Comparison of ENCODE assay signal across 8 cellular contexts in genomic region chr1:40040511-40041465, GRCh38. TPM values are rescaled to one million over a fixed set of nuclear protein-coding genes. Genes with fewer than 3 reads are reported as not detected.
DNase-seq lines count a peak whose midpoint lies in the region; ATAC-seq, FAIRE-seq and TF ChIP-seq lines count a peak whose summit lies in the region.

Gene CAP1, plus strand, starts transcription at chr1:40040729. Its CDS starts 18,618 bp downstream, at chr1:40059347.

- H3K27me3 ChIP-seq in HepG2 (ENCODE audit: control insufficient read depth in 1 of 2, insufficient read depth in 2 of 2, low read length in 2 of 2), result no peaks in the 10 kb centered on the region; a peak in 1 of 5 replicates

- peak; percentile 68 for FAIRE-seq in HepG2 (lab: Jason Lieb, UNC)

- H3K79me2 ChIP-seq in HepG2 (ENCODE audit: insufficient read depth, low read length), result peaks cover 50% of the 10 kb centered on the region

- TF ChIP-seq EP300 in HepG2 (IDR thresholded peaks at IDR 0.05; ENCODE audit: low read depth in 2 of 2, low read length in 2 of 2) (0 out of 4 replicates have a peak, but pooled peaks of 1 of the 2 experiments have one; percentile 3), HepG2 (CRISPR knock-in tag; IDR thresholded peaks at IDR 0.05; ENCODE audit: borderline replicate concordance) (no peak)

- H3K9ac ChIP-seq in HepG2 (ENCODE audit: insufficient read depth, low read depth, low read length), result peak within 1 kb of the TSS; percentile 98

- BruUV-seq in HepG2 (replicated peaks; lab: Mats Ljungman, UMichigan), result TSS peak; percentile 80

- H2AFZ ChIP-seq in HepG2 (ENCODE audit: low read length), result no peak within 1 kb of the TSS

- CTCF ChIA-PET in HepG2 (lab: Yijun Ruan, JAX; ENCODE audit: low intra/inter-chr PET ratio, low total read pairs), result no interaction called here

- peak within 1 kb of the TSS; percentile 88 to 95 (median 92) for H3K4me3 ChIP-seq in HepG2 (replicated peaks in 1 of 3; ENCODE audit: insufficient read depth in 1 of 3, low read depth in 2 of 3, low read length in 3 of 3)

- intact Hi-C loops in HepG2 (cut with micrococcal nuclease; ENCODE audit: unreplicated experiment), result loop anchor here (2.0 kb wide), 1 partner anchor 16 kb away; no protein-coding TSS in a partner anchor

- POLR2A ChIA-PET in HepG2 (lab: Yijun Ruan, JAX), result interaction anchor here (0.7 to 1.6 kb wide), 8 partner anchors 9 to 858 kb away, joined by 3 to 8 read pairs (median 3); partner anchors contain the start of genes MYCL and ZMPSTE24

- H3K4me1 ChIP-seq in HepG2 (ENCODE audit: insufficient read depth, low read length), result peaks cover 42% of the 10 kb centered on the region

- peak within 1 kb of the TSS; percentile 94 for H3K27ac ChIP-seq in HepG2 (ENCODE audit: extremely low read length, insufficient read depth, low read length)

- DNase-seq in C1 segment of cervical spinal cord (lab: John Stamatoyannopoulos, UW) (peak; percentile 63 to 99 (median 97)), NCI-H748 treated with DMSO at 0.1 percent for 48 hours (lab: John Stamatoyannopoulos, UW) (peak; percentile 100), dermis blood vessel endothelial cell (peak; percentile 99), HepG2 (ENCODE audit: low spot score) (peak; percentile 94)
- DNase-seq in activated CD4-positive, alpha-beta T cell treated with anti-CD3 and anti-CD28 coated beads, Interleukin-2, amount 50 U/mL, for 48 hours, result peak; percentile 100
- peak; percentile 100 for DNase-seq in stimulated activated CD4-positive, alpha-beta T cell treated with anti-CD3 and anti-CD28 coated beads, Interleukin-4, amount 100 ng/mL, for 24 hours

- ATAC-seq in GM19372 (IDR thresholded peaks at IDR 0.05; ENCODE audit: low read depth, unreplicated experiment) (peak; percentile 81), HG03558 (IDR thresholded peaks at IDR 0.05; ENCODE audit: extremely low read depth, unreplicated experiment) (peak; percentile 62), HepG2 (peak; percentile 92)

- TF ChIP-seq POLR2A in HepG2 (IDR thresholded peaks at IDR 0.05; ENCODE audit: insufficient read depth in 1 of 2, low read depth in 2 of 2, low read length in 2 of 2), result peak; percentile 57 to 87

- in situ Hi-C loops in HepG2 (cut with HindIII; ENCODE audit: extremely low pct_ligation_motif_present, low pct_unique_long_range_greater_than_20kb), result no loop called here

- 0 out of 2 replicates have a peak, but pooled peaks cover 16% of the 10 kb centered on the region for H4K20me1 ChIP-seq in HepG2 (ENCODE audit: insufficient read depth, low read length)

- peaks cover 0 to 3% of the 10 kb centered on the region in 2 experiments; a peak in 1 of 5 replicates for H3K36me3 ChIP-seq in HepG2 (replicated peaks in 1 of 2; ENCODE audit: control insufficient read depth in 1 of 2, insufficient read depth in 2 of 2, low read length in 2 of 2)

- WGBS in HepG2 (ENCODE audit: low lambda C conversion rate), result 3% methylated on average over 13 of the region's 65 CpGs

- no peak for TF ChIP-seq CTCF in HepG2 (CRISPR knock-in tag; IDR thresholded peaks at IDR 0.05)

- H3K4me2 ChIP-seq in HepG2 (ENCODE audit: low read depth, low read length), result peak within 1 kb of the TSS; percentile 89

- H3K9me3 ChIP-seq in HepG2 (ENCODE audit: low read length), result no peaks in the 10 kb centered on the region

- TF ChIP-seq RAD21 in HepG2 (CRISPR knock-in tag; IDR thresholded peaks at IDR 0.05), result 0 out of 2 replicates have a peak, but pooled peaks have one; percentile 9

TF ChIP-seq in HepG2, 621 proteins besides CTCF, POLR2A, EP300 and RAD21 (continues in another document):
- TF ChIP-seq ZNF138 (CRISPR knock-in tag; IDR thresholded peaks at IDR 0.05; ENCODE audit: low read depth) (no peak; the same call in 1 of the 2 replicates), PITX1 (CRISPR knock-in tag; IDR thresholded peaks at IDR 0.05) (no peak; the same call in 1 of the 2 replicates), ZNF614 (CRISPR knock-in tag; IDR thresholded peaks at IDR 0.05; ENCODE audit: borderline replicate concordance) (no peak), FOXA3 (CRISPR knock-in tag; IDR thresholded peaks at IDR 0.05) (0 out of 2 replicates have a peak, but pooled peaks have one; percentile 19), ZNF646 (CRISPR knock-in tag; IDR thresholded peaks at IDR 0.05) (no peak), ZEB1 (IDR thresholded peaks at IDR 0.05; ENCODE audit: insufficient replicate concordance, low read depth) (no peak), CEBPG (CRISPR knock-in tag; IDR thresholded peaks at IDR 0.05) (peak; percentile 24), TIGD3 (CRISPR knock-in tag; IDR thresholded peaks at IDR 0.05; ENCODE audit: borderline replicate concordance) (0 out of 2 replicates have a peak, but pooled peaks have one; percentile 14)

RNA-seq across cellular contexts. Expression of gene CAP1, which starts in this region (rescaled TPM):
- total RNA-seq in dermis blood vessel endothelial cell (430 and 574 TPM in 2 replicates), HepG2 (2016; rRNA removed; fragmentation: Illumina TruSeq; extraction: Trizol) (174 and 228 TPM in 2 replicates)
- total RNA-seq in HepG2 (2016; cell fraction: cytosol; rRNA removed; fragmentation: Illumina TruSeq; extraction: Trizol; ENCODE audit: low read depth), result 20.2 and 22.6 TPM in 2 replicates
- 168 and 225 TPM in 2 replicates for total RNA-seq in HepG2 (2016; cell fraction: insoluble cytoplasmic fraction; rRNA removed; fragmentation: Illumina TruSeq; extraction: Trizol)
- 60.4 and 63.8 TPM in 2 replicates for total RNA-seq in HepG2 (2016; cell fraction: membrane; rRNA removed; fragmentation: Illumina TruSeq; extraction: Trizol)
- total RNA-seq in HepG2 (2016; cell fraction: nucleus; rRNA removed; fragmentation: Illumina TruSeq; extraction: Trizol), result 78.4 and 78.5 TPM in 2 replicates
- polyA plus RNA-seq in HepG2 (2011; rRNA removed), result 166 and 195 TPM in 2 replicates
- 133 and 166 TPM in 2 replicates for polyA plus RNA-seq in HepG2 (2011; cell fraction: cytosol; rRNA removed)
- 60.0 and 61.0 TPM in 2 replicates for polyA plus RNA-seq in HepG2 (2011; cell fraction: nucleus; rRNA removed)
- polyA plus RNA-seq in HepG2 (2012), result 141 and 150 TPM in 2 replicates
- polyA plus RNA-seq in HepG2 (2016; cell fraction: cytosol; fragmentation: Illumina TruSeq; extraction: Trizol; ENCODE audit: low read depth), result 19.7 and 20.6 TPM in 2 replicates
- polyA plus RNA-seq in HepG2 (2016; cell fraction: insoluble cytoplasmic fraction; fragmentation: Illumina TruSeq; extraction: Trizol; ENCODE audit: low read depth), result 216 and 228 TPM in 2 replicates
- 43.3 and 46.3 TPM in 2 replicates for polyA plus RNA-seq in HepG2 (2016; cell fraction: membrane; fragmentation: Illumina TruSeq; extraction: Trizol; ENCODE audit: low read depth)
- 84.0 and 90.0 TPM in 2 replicates for polyA plus RNA-seq in HepG2 (2016; cell fraction: nucleus; fragmentation: Illumina TruSeq; extraction: Trizol; ENCODE audit: insufficient read depth, low read depth)
- polyA minus RNA-seq in HepG2 (2011; rRNA and poly(A)+ RNA removed; ENCODE audit: low replicate concordance), result 144 and 148 TPM in 2 replicates
- polyA minus RNA-seq in HepG2 (2011; cell fraction: cytosol; rRNA and poly(A)+ RNA removed), result 105 and 109 TPM in 2 replicates
- polyA minus RNA-seq in HepG2 (2011; cell fraction: nucleus; rRNA and poly(A)+ RNA removed), result 77.9 and 90.9 TPM in 2 replicates

Comparison
In these comparisons a context has a peak if more than half of its experiments do, and no peak if none do; other contexts are left out.
1. Peak in every context shown above with its lines: DNase-seq, ATAC-seq, H3K4me3 ChIP-seq and H3K27ac ChIP-seq.